ENCODE assay signal across 19 cellular contexts in genomic region chrX:86295293-86295692, GRCh38.
"Had no signal": no experiment of that assay in that cellular context is flagged by ENCODE, and none has a peak within 500 bp of the region (broad histone marks: within the 10 kb centered on the region; RNA-seq: fewer than 3 reads in every experiment).

No MANE protein-coding gene starts in this region.

- H3K9me3 ChIP-seq: gastroesophageal sphincter, right atrium auricular region, thyroid gland, uterus had no signal

- DNase-seq: activated CD4-positive, alpha-beta memory T cell treated with anti-CD3 and anti-CD28 coated beads, Interleukin-2, amount 10 ng/mL, durations not matched to agents 7 days and 5 days; activated CD4-positive, alpha-beta T cell treated with anti-CD3 and anti-CD28 coated beads for 36 hours; activated effector memory CD4-positive, alpha-beta T cell treated with Interleukin-2 at 50 U/mL for 16 hours; activated naive CD4-positive, alpha-beta T cell treated with anti-CD3 and anti-CD28 coated beads, Interleukin-2, amount 50 U/mL, for 16 hours; activated T-cell treated with anti-CD3 and anti-CD28 coated beads, Interleukin-2, amount 50 U/mL, for 4 hours; dermis blood vessel endothelial cell; erythroblast; kidney glomerular epithelial cell; left ventricle myocardium superior; naive thymus-derived CD8-positive, alpha-beta T cell; occipital lobe; stimulated activated CD4-positive, alpha-beta T cell treated with anti-CD3 and anti-CD28 coated beads, Interleukin-2, amount 100 ng/mL, for 48 hours; stimulated activated naive B cell treated with anti-CD40 and anti-IgM and Interleukin-4, amounts not matched to agents 10 μg/mL and 1 μg/mL and 100 μg/mL, for 72 hours; T-helper 9 cell; thyroid gland; uterus had no signal

- H3K27me3 ChIP-seq: gastroesophageal sphincter, right atrium auricular region, thyroid gland, uterus had no signal

- H3K36me3 ChIP-seq: gastroesophageal sphincter, right atrium auricular region, thyroid gland, uterus had no signal

- H3K9me3 Mint-ChIP-seq: activated CD4-positive, alpha-beta memory T cell treated with anti-CD3 and anti-CD28 coated beads, Interleukin-2, amount 10 ng/mL, durations not matched to agents 7 days and 5 days; activated T-cell treated with anti-CD3 and anti-CD28 coated beads, Interleukin-2, amount 50 U/mL, for 4 hours had no signal

- H3K27me3 Mint-ChIP-seq: activated CD4-positive, alpha-beta memory T cell treated with anti-CD3 and anti-CD28 coated beads, Interleukin-2, amount 10 ng/mL, durations not matched to agents 7 days and 5 days; activated CD4-positive, alpha-beta T cell treated with anti-CD3 and anti-CD28 coated beads for 36 hours; memory B cell; naive thymus-derived CD8-positive, alpha-beta T cell; stimulated activated naive B cell treated with anti-CD40 and anti-IgM and Interleukin-4, amounts not matched to agents 10 μg/mL and 1 μg/mL and 100 μg/mL, for 72 hours had no signal

- H3K4me3 Mint-ChIP-seq: activated CD4-positive, alpha-beta memory T cell treated with anti-CD3 and anti-CD28 coated beads, Interleukin-2, amount 10 ng/mL, durations not matched to agents 7 days and 5 days; activated CD4-positive, alpha-beta T cell treated with anti-CD3 and anti-CD28 coated beads for 36 hours; activated T-cell treated with anti-CD3 and anti-CD28 coated beads, Interleukin-2, amount 50 U/mL, for 4 hours; memory B cell; naive thymus-derived CD8-positive, alpha-beta T cell; stimulated activated naive B cell treated with anti-CD40 and anti-IgM and Interleukin-4, amounts not matched to agents 10 μg/mL and 1 μg/mL and 100 μg/mL, for 72 hours had no signal

- H3K4me1 Mint-ChIP-seq: activated CD4-positive, alpha-beta memory T cell treated with anti-CD3 and anti-CD28 coated beads, Interleukin-2, amount 10 ng/mL, durations not matched to agents 7 days and 5 days; activated CD4-positive, alpha-beta T cell treated with anti-CD3 and anti-CD28 coated beads for 36 hours; memory B cell; naive thymus-derived CD8-positive, alpha-beta T cell; stimulated activated naive B cell treated with anti-CD40 and anti-IgM and Interleukin-4, amounts not matched to agents 10 μg/mL and 1 μg/mL and 100 μg/mL, for 72 hours had no signal

- H3K27ac ChIP-seq: gastroesophageal sphincter, right atrium auricular region, thyroid gland, uterus had no signal

- H3K4me3 ChIP-seq: gastroesophageal sphincter, right atrium auricular region, thyroid gland, uterus had no signal

- H3K36me3 Mint-ChIP-seq: memory B cell; naive thymus-derived CD8-positive, alpha-beta T cell; stimulated activated naive B cell treated with anti-CD40 and anti-IgM and Interleukin-4, amounts not matched to agents 10 μg/mL and 1 μg/mL and 100 μg/mL, for 72 hours had no signal

- H3K4me1 ChIP-seq: gastroesophageal sphincter, right atrium auricular region, thyroid gland, uterus had no signal

- H3K27ac Mint-ChIP-seq: activated CD4-positive, alpha-beta memory T cell treated with anti-CD3 and anti-CD28 coated beads, Interleukin-2, amount 10 ng/mL, durations not matched to agents 7 days and 5 days; activated CD4-positive, alpha-beta T cell treated with anti-CD3 and anti-CD28 coated beads for 36 hours; memory B cell; naive thymus-derived CD8-positive, alpha-beta T cell; stimulated activated naive B cell treated with anti-CD40 and anti-IgM and Interleukin-4, amounts not matched to agents 10 μg/mL and 1 μg/mL and 100 μg/mL, for 72 hours had no signal

- ATAC-seq: activated CD4-positive, alpha-beta T cell treated with anti-CD3 and anti-CD28 coated beads for 36 hours; activated T-cell treated with anti-CD3 and anti-CD28 coated beads, Interleukin-2, amount 50 U/mL, for 4 hours; gastroesophageal sphincter; left ventricle myocardium superior; naive thymus-derived CD8-positive, alpha-beta T cell; stimulated activated naive B cell treated with anti-CD40 and anti-IgM and Interleukin-4, amounts not matched to agents 10 μg/mL and 1 μg/mL and 100 μg/mL, for 72 hours had no signal
